ENCODE assay signal across 7 cellular contexts in genomic region chr3:192444791-192445106, GRCh38.
"Had no signal": no experiment of that assay in that cellular context is flagged by ENCODE, and none has a peak within 500 bp of the region (broad histone marks: within the 10 kb centered on the region; RNA-seq: fewer than 3 reads in every experiment).

No MANE protein-coding gene starts in this region.

- H3K27me3 ChIP-seq: right atrium auricular region had no signal

- H3K4me1 Mint-ChIP-seq: T-cell had no signal

- H3K27ac ChIP-seq: left lung, right atrium auricular region, tibial artery, VCaP had no signal

- H3K36me3 ChIP-seq: heart right ventricle, left lung, right atrium auricular region, tibial artery had no signal

- H3K4me1 ChIP-seq: left lung, tibial artery had no signal

- H3K27ac Mint-ChIP-seq: activated T-helper 1 cell treated with anti-CD3 and anti-CD28 coated beads, Interleukin-12 subunit alpha, Interleukin-12 subunit beta, Interleukin-2, Interleukin-4 antibody, amounts not matched to agents 30 ng/mL and 10 ng/mL and 1 ng/mL, durations not matched to agents 14 hours and 24 hours and 36 hours; T-cell had no signal

- H3K36me3 Mint-ChIP-seq: T-cell had no signal

- H3K4me3 ChIP-seq: heart right ventricle, left lung, right atrium auricular region, tibial artery had no signal

- H3K9me3 ChIP-seq: heart right ventricle, left lung, right atrium auricular region, tibial artery had no signal

- H3K9me3 Mint-ChIP-seq: activated T-helper 1 cell treated with anti-CD3 and anti-CD28 coated beads, Interleukin-12 subunit alpha, Interleukin-12 subunit beta, Interleukin-2, Interleukin-4 antibody, amounts not matched to agents 30 ng/mL and 10 ng/mL and 1 ng/mL, durations not matched to agents 14 hours and 24 hours and 36 hours; T-cell had no signal

- H3K4me3 Mint-ChIP-seq: activated T-helper 1 cell treated with anti-CD3 and anti-CD28 coated beads, Interleukin-12 subunit alpha, Interleukin-12 subunit beta, Interleukin-2, Interleukin-4 antibody, amounts not matched to agents 30 ng/mL and 10 ng/mL and 1 ng/mL, durations not matched to agents 14 hours and 24 hours and 36 hours; T-cell had no signal
